1 cellular context compared by ENCODE assay signal in genomic region chr3:119498188-119498987, GRCh38.
A peak's percentile ranks its signal among the peaks of the same experiment; 100 is the strongest.
TF ChIP-seq lines count a peak whose summit lies in the region.

TIMMDC1 (plus strand) TSS chr3:119498547; CDS start chr3:119498734, 187 bp downstream.

TF ChIP-seq in K562, 482 proteins besides CTCF, POLR2A, EP300 and RAD21 (continued from another document and continues in another):
- TF ChIP-seq CHD7 (IDR thresholded peaks at IDR 0.05; ENCODE audit: low read depth, low read length) (no peak), ZSCAN32 (CRISPR knock-in tag; IDR thresholded peaks at IDR 0.05) (no peak), ZNF3 (CRISPR knock-in tag; IDR thresholded peaks at IDR 0.05) (no peak), NRF1 (conservative IDR thresholded peaks at IDR 0.05 in 1 of 2, IDR thresholded peaks at IDR 0.05 in 1 of 2) (peak; percentile 11 to 22; a peak in 2 of 4 replicates), ZBTB2 (IDR thresholded peaks at IDR 0.05) (no peak), SAFB (IDR thresholded peaks at IDR 0.05; ENCODE audit: borderline replicate concordance, low read depth, low read length) (no peak), SIN3B (IDR thresholded peaks at IDR 0.05; ENCODE audit: low read depth) (no peak), NFXL1 (CRISPR knock-in tag; IDR thresholded peaks at IDR 0.05) (no peak), PRMT5 (CRISPR knock-in tag; IDR thresholded peaks at IDR 0.05) (no peak), CHD1 (IDR thresholded peaks at IDR 0.05; ENCODE audit: low read length) (peak; percentile 40), PRDM10 (IDR thresholded peaks at IDR 0.05; ENCODE audit: partially characterized antibody) (peak; percentile 46), TFAM (CRISPR knock-in tag; conservative IDR thresholded peaks at IDR 0.05) (no peak), ZNF324 (CRISPR knock-in tag; IDR thresholded peaks at IDR 0.05) (no peak), IRF1 (CRISPR knock-in tag; IDR thresholded peaks at IDR 0.05; ENCODE audit: borderline replicate concordance) (no peak), TEAD1 (CRISPR knock-in tag; IDR thresholded peaks at IDR 0.05) (0 out of 4 replicates have a peak, but pooled peaks of 1 of the 2 experiments have one; percentile 47), TSHZ1 (CRISPR knock-in tag; IDR thresholded peaks at IDR 0.05) (no peak), HDAC1 (IDR thresholded peaks at IDR 0.05) (0 out of 4 replicates have a peak, but pooled peaks of 1 of the 2 experiments have one; percentile 45), ZNF282 (CRISPR knock-in tag; IDR thresholded peaks at IDR 0.05) (no peak), ZNF707 (CRISPR knock-in tag; conservative IDR thresholded peaks at IDR 0.05) (no peak), CUX1 (CRISPR knock-in tag; IDR thresholded peaks at IDR 0.05) (no peak), ZBTB8A (IDR thresholded peaks at IDR 0.05; ENCODE audit: partially characterized antibody) (no peak), ZNF740 (CRISPR knock-in tag; IDR thresholded peaks at IDR 0.05) (no peak), ZNF740 (tag; IDR thresholded peaks at IDR 0.05) (no peak), RBM15 (IDR thresholded peaks at IDR 0.05; ENCODE audit: insufficient read depth, low read length) (no peak), KDM4B (IDR thresholded peaks at IDR 0.05; ENCODE audit: borderline replicate concordance in 2 of 2, low read depth in 1 of 2) (peak in 1 of 2 experiments; percentile 94; a peak in 2 of 4 replicates), ZC3H8 (IDR thresholded peaks at IDR 0.05) (no peak)
